ENCODE assay signal across 19 cellular contexts in genomic region chr5:25028994-25029393, GRCh38.
A peak's percentile ranks its signal among the peaks of the same experiment; 100 is the strongest.
DNase-seq lines count a peak whose midpoint lies in the region; ATAC-seq and TF ChIP-seq lines count a peak whose summit lies in the region.
"Had no signal": no experiment of that assay in that cellular context is flagged by ENCODE, and none has a peak within 500 bp of the region (broad histone marks: within the 10 kb centered on the region; RNA-seq: fewer than 3 reads in every experiment).

No MANE protein-coding gene starts in this region.

- H3K36me3 ChIP-seq in body of pancreas (replicated peaks in 1 of 2; ENCODE audit: insufficient read depth in 1 of 2, low read depth in 2 of 2) (no peaks in the 10 kb centered on the region), prostate gland (no peaks in the 10 kb centered on the region)
- H3K36me3 ChIP-seq: upper lobe of left lung had no signal

- H3K4me1 ChIP-seq in body of pancreas (no peaks in the 10 kb centered on the region), prostate gland (replicated peaks) (no peaks in the 10 kb centered on the region)
- H3K4me1 ChIP-seq: A549, foreskin keratinocyte, psoas muscle, upper lobe of left lung had no signal

- intact Hi-C loops in body of pancreas (cut with DNase I) (no loop called here), prostate gland (cut with DNase I) (no loop called here), left colon (cut with DNase I, micrococcal nuclease) (no loop called here)

- DNase-seq in NCI-H2171 treated with DMSO at 0.1 percent for 48 hours (lab: John Stamatoyannopoulos, UW) (peak; percentile 9), NCI-H2171 (lab: John Stamatoyannopoulos, UW) (no peak), NCI-H1436 (lab: John Stamatoyannopoulos, UW) (peak; percentile 12), body of pancreas (peak; percentile 2 to 27 (median 14)), prostate gland (ENCODE audit: low spot score) (peak; percentile 5), left colon (no peak)
- DNase-seq: activated CD8-positive, alpha-beta T cell treated with anti-CD3 and anti-CD28 coated beads, Interleukin-2, amount 10 ng/mL, durations not matched to agents 7 days and 5 days; CD4-positive, CD25-positive, alpha-beta regulatory T cell; foreskin keratinocyte; naive B cell; NK-92 treated with Interleukin-12 subunit alpha and Interleukin-12 subunit beta, amount 100 ng/mL, for 24 hours; psoas muscle; stimulated activated naive CD4-positive, alpha-beta T cell treated with Interleukin-2 at 50 U/mL for 16 hours; upper lobe of left lung had no signal

- H3K4me3 ChIP-seq in body of pancreas: no peak overlapping the region
- H3K4me3 ChIP-seq in prostate gland: no peak overlapping the region
- H3K4me3 ChIP-seq: A549, psoas muscle, upper lobe of left lung had no signal

- H3K9me3 ChIP-seq in body of pancreas (no peaks in the 10 kb centered on the region), prostate gland (no peaks in the 10 kb centered on the region)
- H3K9me3 ChIP-seq: A549, psoas muscle, upper lobe of left lung had no signal

- ATAC-seq in body of pancreas (no peak), left colon (no peak), GM21390 (IDR thresholded peaks at IDR 0.05; ENCODE audit: unreplicated experiment) (no peak), HG02938 (IDR thresholded peaks at IDR 0.05; ENCODE audit: unreplicated experiment) (no peak)
- ATAC-seq: A549; activated CD8-positive, alpha-beta T cell treated with anti-CD3 and anti-CD28 coated beads, Interleukin-2, amount 10 ng/mL, durations not matched to agents 7 days and 5 days; activated T-helper 17 cell treated with anti-CD3 and anti-CD28 coated beads, Interleukin-2, amount 50 U/mL, for 72 hours; foreskin keratinocyte; psoas muscle; WTC11 had no signal

- TF ChIP-seq POLR2A in body of pancreas (IDR thresholded peaks at IDR 0.05): no peak
- TF ChIP-seq POLR2A in prostate gland (IDR thresholded peaks at IDR 0.05): no peak

- H3K27me3 ChIP-seq in body of pancreas: no peaks in the 10 kb centered on the region
- no peaks in the 10 kb centered on the region for H3K27me3 ChIP-seq in prostate gland (replicated peaks; ENCODE audit: insufficient read depth)
- H3K27me3 ChIP-seq: foreskin keratinocyte, upper lobe of left lung had no signal

- no peak for TF ChIP-seq CTCF in body of pancreas (IDR thresholded peaks at IDR 0.05)
- TF ChIP-seq CTCF in prostate gland (IDR thresholded peaks at IDR 0.05): no peak

- H3K27ac ChIP-seq in body of pancreas (no peak overlapping the region), prostate gland (no peak overlapping the region)
- H3K27ac ChIP-seq: A549, foreskin keratinocyte, psoas muscle, upper lobe of left lung had no signal

Comparison
In these comparisons a context has a peak if more than half of its experiments do, and no peak if none do; other contexts are left out.
1. DNase-seq: peak in NCI-H2171 treated with DMSO at 0.1 percent for 48 hours (single experiment), NCI-H1436 (single experiment), body of pancreas (4 of 4) and prostate gland (single experiment); none in NCI-H2171 (single experiment) and left colon (0 of 2).